Comparison of ENCODE assay signal across 15 cellular contexts in the genomic region with DNA sequence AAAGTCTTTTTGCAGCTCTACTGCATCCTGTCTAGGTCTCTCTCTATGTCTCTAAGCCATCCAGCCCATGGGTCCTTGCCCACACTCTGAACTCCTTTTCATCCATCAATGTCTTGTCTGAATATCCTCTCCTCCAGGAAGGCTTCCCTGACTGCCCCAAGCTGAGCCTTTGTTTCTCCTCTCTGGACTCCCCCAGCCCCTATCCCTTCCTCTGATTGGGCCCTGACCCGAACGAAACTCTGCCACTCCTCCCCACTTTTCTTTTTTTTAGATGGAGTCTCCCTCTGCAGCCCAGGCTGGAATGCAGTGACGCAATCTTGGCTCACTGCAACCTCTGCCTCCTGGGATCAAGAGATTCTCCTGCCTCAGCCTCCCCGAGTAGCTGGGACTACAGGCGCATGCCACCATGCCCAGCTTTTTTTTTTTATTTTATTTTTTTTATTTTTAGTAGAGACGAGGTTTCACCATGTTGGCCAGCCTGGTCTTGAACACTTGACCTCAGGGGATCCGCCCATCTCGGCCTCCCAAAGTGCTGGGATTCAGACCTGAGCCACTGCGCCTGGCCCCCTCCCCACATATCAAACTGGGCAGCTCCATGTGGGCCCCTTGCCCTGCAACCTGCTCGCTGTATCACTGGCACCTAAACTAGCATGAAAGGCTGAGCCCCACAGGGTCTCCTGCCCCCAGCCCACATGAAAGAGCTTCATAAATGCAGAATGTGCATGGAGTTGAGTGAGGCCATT. TPM values are rescaled to one million over a fixed set of nuclear protein-coding genes. Genes with fewer than 3 reads are reported as not detected.
DNase-seq lines count a peak whose midpoint lies in the region; ATAC-seq, FAIRE-seq and TF ChIP-seq lines count a peak whose summit lies in the region.
"Had no signal": no experiment of that assay in that cellular context is flagged by ENCODE, and none has a peak within 500 bp of the region (broad histone marks: within the 10 kb centered on the region; RNA-seq: fewer than 3 reads in every experiment).

No MANE protein-coding gene starts in this region.

- H2BK15ac ChIP-seq in H9 (ENCODE audit: low read depth, low read length): no peak overlapping the region

- no peak overlapping the region for H2BK120ac ChIP-seq in H9 (ENCODE audit: low read depth, low read length, poor library complexity, severe bottlenecking)

- peaks cover 19 to 26% of the 10 kb centered on the region in 2 experiments for H3K4me1 Mint-ChIP-seq in H9
- peaks cover 5 to 15% (median 12%) of the 10 kb centered on the region in 7 donors for H3K4me1 Mint-ChIP-seq in naive thymus-derived CD4-positive, alpha-beta T cell

- intact Hi-C loops in K562 (cut with micrococcal nuclease): no loop called here
- intact Hi-C loops in naive thymus-derived CD4-positive, alpha-beta T cell (cut with micrococcal nuclease): loop anchor here in 1 of 2 donors (1.0 kb wide), 1 partner anchor 30 kb away; a partner anchor contains a TSS

- no peak overlapping the region for H3K4me3 ChIP-seq in K562
- no peak overlapping the region for H3K4me3 ChIP-seq in naive thymus-derived CD4-positive, alpha-beta T cell (ENCODE audit: low read length)

- no peak overlapping the region for H3T11ph ChIP-seq in H9 (ENCODE audit: low read length)

- peaks cover 0 to 5% (median 2%) of the 10 kb centered on the region in 3 experiments; a peak in 3 of 7 replicates for H3K36me3 Mint-ChIP-seq in H9 (ENCODE audit: insufficient read depth in 1 of 3, low read depth in 3 of 3)
- H3K36me3 Mint-ChIP-seq in naive thymus-derived CD4-positive, alpha-beta T cell: peaks cover 0 to 5% (median 4%) of the 10 kb centered on the region in 5 donors

- no peak overlapping the region for H3K56ac ChIP-seq in H9 (ENCODE audit: insufficient read length, low read depth, low read length)

- H4K91ac ChIP-seq in H9 (ENCODE audit: insufficient read length, low read depth, low read length): no peak overlapping the region

- TF ChIP-seq RAD21 in K562 (CRISPR knock-in tag; conservative IDR thresholded peaks at IDR 0.05 in 1 of 2, IDR thresholded peaks at IDR 0.05 in 1 of 2): no peak

- in situ Hi-C loops in K562 (cut with MboI): no loop called here

- no peak overlapping the region for H3K23ac ChIP-seq in H9 (ENCODE audit: insufficient read length, low read depth, low read length)

- H4K5ac ChIP-seq in H9 (ENCODE audit: insufficient read length, low read depth, low read length): no peak overlapping the region

- H2AK5ac ChIP-seq in H9 (ENCODE audit: insufficient read length, low read length): no peak overlapping the region

- no peak overlapping the region for H4K8ac ChIP-seq in H9 (replicated peaks; ENCODE audit: insufficient read length, low read depth, low read length)

- CTCF ChIA-PET in K562 (lab: Yijun Ruan, JAX; ENCODE audit: low intra/inter-chr PET ratio): no interaction called here
- CTCF ChIA-PET in naive thymus-derived CD4-positive, alpha-beta T cell (lab: Charles Lee): interaction anchor here (0.6 to 0.8 kb wide), 3 partner anchors 10 to 225 kb away, joined by 4 to 7 read pairs (median 4); no protein-coding TSS in a partner anchor

- H3K9me3 Mint-ChIP-seq in H9: no peaks in the 10 kb centered on the region; a peak in 1 of 5 replicates
- peaks cover 0 to 12% (median 3%) of the 10 kb centered on the region in 11 donors for H3K9me3 Mint-ChIP-seq in naive thymus-derived CD4-positive, alpha-beta T cell

- WGBS in H9 (ENCODE audit: extremely low coverage, insufficient read length, low lambda C conversion rate): no CpG with 5 or more reads among the region's 10 CpGs
- WGBS in K562 (ENCODE audit: insufficient coverage, low coverage, missing lambda C conversion rate): under 1% methylated on average over 10 of the region's 10 CpGs

- no peak overlapping the region for H3K4ac ChIP-seq in H9 (ENCODE audit: low read depth, low read length)

- no TSS peak for BruUV-seq in K562 (replicated peaks; lab: Mats Ljungman, UMichigan)

- H3K27ac Mint-ChIP-seq in H9: peak overlapping the region in 2 of 3 experiments; percentile 12 to 56; a peak in 5 of 7 replicates
- peak overlapping the region in 1 of 9 donors; percentile 12 for H3K27ac Mint-ChIP-seq in naive thymus-derived CD4-positive, alpha-beta T cell

- H3K27ac ChIP-seq in 22Rv1 (peak overlapping the region; percentile 85), H9 (ENCODE audit: insufficient read length, low read depth, low read length) (no peak overlapping the region), K562 (ENCODE audit: extremely low read depth, low read depth, low read length) (no peak overlapping the region)
- H3K27ac ChIP-seq in naive thymus-derived CD4-positive, alpha-beta T cell (ENCODE audit: low read depth, low read length): no peak overlapping the region
- H3K27ac ChIP-seq: left ventricle myocardium inferior, vagina had no signal

- DNase-seq in H9 (peak; percentile 76), K562 (ENCODE audit: extremely low read depth in 1 of 4, low spot score in 3 of 4) (no peak), NCI-H226 (no peak)
- no peak for DNase-seq in naive thymus-derived CD4-positive, alpha-beta T cell
- no peak for DNase-seq in stimulated activated CD4-positive, alpha-beta T cell treated with anti-CD3 and anti-CD28 coated beads, Interleukin-1b, Interleukin-23, amount 100 ng/mL, for 48 hours
- DNase-seq: DMS 273 treated with DMSO at 0.1 percent for 48 hours, NCI-H187 treated with DMSO at 0.1 percent for 48 hours, NCI-H524 treated with DMSO at 0.1 percent for 48 hours, PC-3 had no signal

- ATAC-seq in K562 (no peak), HG03097 (IDR thresholded peaks at IDR 0.05; ENCODE audit: low FRiP score, unreplicated experiment) (no peak), HG03159 (IDR thresholded peaks at IDR 0.05; ENCODE audit: unreplicated experiment) (no peak)
- ATAC-seq in naive thymus-derived CD4-positive, alpha-beta T cell: no peak

- TF ChIP-seq EP300 in K562 (IDR thresholded peaks at IDR 0.05; ENCODE audit: low read length): no peak

- H3K4me1 ChIP-seq in H9 (ENCODE audit: insufficient read depth, low read length) (peaks cover 4% of the 10 kb centered on the region; the same call in 1 of the 2 replicates), K562 (replicated peaks in 1 of 2; ENCODE audit: control insufficient read depth in 2 of 2, insufficient read depth in 2 of 2, low read length in 2 of 2) (peaks cover 0 to 24% of the 10 kb centered on the region in 2 experiments; a peak in 3 of 5 replicates)
- peaks cover 0 to 3% of the 10 kb centered on the region in 2 donors for H3K4me1 ChIP-seq in naive thymus-derived CD4-positive, alpha-beta T cell (ENCODE audit: control insufficient read depth in 2 of 2, insufficient read depth in 2 of 2, low read length in 2 of 2)

- H3K79me2 ChIP-seq in H9 (ENCODE audit: insufficient read depth, low read length): peaks cover 11% of the 10 kb centered on the region
- H3K79me2 ChIP-seq in K562 (ENCODE audit: control insufficient read depth, insufficient read depth, low read length): no peaks in the 10 kb centered on the region

- no peak overlapping the region for H3K9ac ChIP-seq in H9 (ENCODE audit: extremely low read depth, insufficient read length, low read length)
- no peak overlapping the region for H3K9ac ChIP-seq in K562 (ENCODE audit: insufficient read depth in 1 of 2, low read depth in 2 of 2, low read length in 2 of 2)

- H3K27me3 ChIP-seq in H9 (ENCODE audit: insufficient read depth, low read length) (no peaks in the 10 kb centered on the region), K562 (ENCODE audit: control insufficient read depth in 2 of 2, insufficient read depth in 2 of 2, low read length in 2 of 2) (peaks cover 3 to 25% of the 10 kb centered on the region in 2 experiments; a peak in 4 of 5 replicates)
- peaks cover 0 to 16% of the 10 kb centered on the region in 2 donors for H3K27me3 ChIP-seq in naive thymus-derived CD4-positive, alpha-beta T cell (ENCODE audit: control insufficient read depth in 2 of 2, insufficient read depth in 2 of 2, low read length in 2 of 2)

- POLR2A ChIA-PET in K562 (lab: Yijun Ruan, JAX): interaction anchor here (0.7 kb wide), 1 partner anchor 84 kb away, joined by 3 read pairs; no protein-coding TSS in a partner anchor
- POLR2A ChIA-PET in naive thymus-derived CD4-positive, alpha-beta T cell (lab: Charles Lee): no interaction called here

- no peak overlapping the region for H3K14ac ChIP-seq in H9 (ENCODE audit: insufficient read depth, low read length)

- H3K27me3 Mint-ChIP-seq in H9 (ENCODE audit: low read depth): no peaks in the 10 kb centered on the region; the same call in none of the 2 replicates
- peaks cover 55 to 70% (median 60%) of the 10 kb centered on the region in 5 donors for H3K27me3 Mint-ChIP-seq in naive thymus-derived CD4-positive, alpha-beta T cell

- no peaks in the 10 kb centered on the region for H4K20me1 ChIP-seq in H9 (ENCODE audit: control insufficient read depth, insufficient read depth, insufficient read length)
- H4K20me1 ChIP-seq in K562 (replicated peaks; ENCODE audit: control insufficient read depth, insufficient read depth, low read length): peaks cover 14% of the 10 kb centered on the region; the same call in 1 of the 2 replicates

- no peak for TF ChIP-seq CTCF in 22Rv1 (IDR thresholded peaks at IDR 0.05)
- TF ChIP-seq CTCF in H9 (conservative IDR thresholded peaks at IDR 0.05): no peak
- TF ChIP-seq CTCF in K562 (IDR thresholded peaks at IDR 0.05 in 2 of 3, conservative IDR thresholded peaks at IDR 0.05 in 1 of 3; ENCODE audit: insufficient read depth in 2 of 3, low read depth in 1 of 3, low read length in 3 of 3): no peak

- H3K79me1 ChIP-seq in H9 (ENCODE audit: insufficient read depth, low read depth, low read length, poor library complexity, severe bottlenecking): no peaks in the 10 kb centered on the region

- H3K18ac ChIP-seq in H9 (ENCODE audit: insufficient read length, low read depth, low read length): no peak overlapping the region

- H3K4me3 Mint-ChIP-seq in H9: peak overlapping the region; percentile 88 to 100
- peak overlapping the region in 9 of 10 donors; percentile 4 to 77 (median 56) for H3K4me3 Mint-ChIP-seq in naive thymus-derived CD4-positive, alpha-beta T cell

- H3K4me2 ChIP-seq in H9 (ENCODE audit: insufficient read depth, insufficient read length, low read length) (peak overlapping the region; percentile 60), K562 (ENCODE audit: insufficient read depth, low read length) (no peak overlapping the region)

- H3K9me1 ChIP-seq in K562 (ENCODE audit: control insufficient read depth, insufficient read depth, low read length): no peaks in the 10 kb centered on the region

- no peak overlapping the region for H2BK12ac ChIP-seq in H9 (ENCODE audit: insufficient read length, low read depth, low read length)

- FAIRE-seq in K562 (lab: Jason Lieb, UNC): no peak
- FAIRE-seq: colon had no signal

- peaks cover 19% of the 10 kb centered on the region for H3K23me2 ChIP-seq in H9 (ENCODE audit: insufficient read length, low read depth, low read length, poor library complexity, severe bottlenecking)

- H2BK5ac ChIP-seq in H9 (ENCODE audit: insufficient read length, low read length): no peak overlapping the region

- H3K36me3 ChIP-seq in K562 (ENCODE audit: control insufficient read depth, insufficient read depth, low read length): no peaks in the 10 kb centered on the region
- H3K36me3 ChIP-seq in naive thymus-derived CD4-positive, alpha-beta T cell (ENCODE audit: control insufficient read depth in 2 of 3, insufficient read depth in 3 of 3, low read length in 3 of 3): no peaks in the 10 kb centered on the region
- H3K36me3 ChIP-seq: left ventricle myocardium inferior, vagina had no signal

- no peaks in the 10 kb centered on the region for H3K9me3 ChIP-seq in H9 (ENCODE audit: control insufficient read depth, low read depth, low read length)
- H3K9me3 ChIP-seq in K562 (replicated peaks; ENCODE audit: control insufficient read depth, insufficient read depth, low read depth, low read length): no peaks in the 10 kb centered on the region
- H3K9me3 ChIP-seq in naive thymus-derived CD4-positive, alpha-beta T cell (ENCODE audit: control insufficient read depth in 2 of 3, low read length in 3 of 3): no peaks in the 10 kb centered on the region
- H3K9me3 ChIP-seq: left ventricle myocardium inferior, vagina had no signal

- no peak for TF ChIP-seq POLR2A in K562 (conservative IDR thresholded peaks at IDR 0.05)

- H2AFZ ChIP-seq in H9 (ENCODE audit: low read length) (no peak overlapping the region), K562 (ENCODE audit: low read depth, low read length) (no peak overlapping the region)

- H2BK20ac ChIP-seq in H9 (ENCODE audit: low read depth, low read length, poor library complexity, severe bottlenecking): no peak overlapping the region

RNA-seq across cellular contexts. Expression of a gene that starts 0.9 kb away (rescaled TPM):
- total RNA-seq in H9 (2021): 21.6 and 22.2 TPM in 2 replicates
- 5.0 and 12.3 TPM in 2 replicates for total RNA-seq in K562 (2011; cell fraction: chromatin; rRNA removed; ENCODE audit: low replicate concordance)
- total RNA-seq in K562 (2011; cell fraction: nucleolus; rRNA removed): 2.5 and 5.7 TPM in 2 replicates
- 2.9 and 4.6 TPM in 2 replicates for total RNA-seq in K562 (2011; cell fraction: nucleoplasm; rRNA removed)
- total RNA-seq in K562 (2014; rRNA removed): 0.24 and 0.27 TPM in 2 replicates
- total RNA-seq in K562 (2014; rRNA removed; fragmentation: Illumina TruSeq; extraction: Trizol): 0.18 and 0.19 TPM in 2 replicates
- 0.15 and 0.25 TPM in 2 replicates for total RNA-seq in K562 (2015; rRNA removed; fragmentation: Illumina TruSeq; extraction: Trizol)
- 0.13 and 0.38 TPM in 2 replicates for total RNA-seq in K562 (2021)
- 0.34 and 1.0 TPM in 2 replicates for polyA plus RNA-seq in K562 (2011; rRNA removed)
- polyA plus RNA-seq in K562 (2011; cell fraction: cytosol; rRNA removed): 0.24 and 0.81 TPM in 2 replicates
- 1.5 and 8.3 TPM in 2 replicates for polyA plus RNA-seq in K562 (2011; cell fraction: nucleus; rRNA removed)
- 0.28 and 0.66 TPM in 2 replicates for polyA plus RNA-seq in K562 (2012)
- polyA plus RNA-seq in K562 (2014; fragmentation: Illumina TruSeq; extraction: Trizol): 0.28 and 0.31 TPM in 2 replicates
- polyA plus RNA-seq in K562 (2014; fragmentation: Nextera tagmentation; extraction: Ambion mirVana): under 1 TPM; 0.03 to 0.04 TPM
- polyA plus RNA-seq in K562 (2014; rRNA removed): 0.16 and 0.20 TPM in 2 replicates
- 0.63 and 1.4 TPM in 2 replicates for polyA minus RNA-seq in K562 (2011; rRNA and poly(A)+ RNA removed)
- polyA minus RNA-seq in K562 (2011; cell fraction: cytosol; rRNA and poly(A)+ RNA removed): 0.27 and 0.95 TPM in 2 replicates
- 1.1 and 2.3 TPM in 2 replicates for polyA minus RNA-seq in K562 (2011; cell fraction: nucleus; rRNA and poly(A)+ RNA removed)
- total RNA-seq in naive thymus-derived CD4-positive, alpha-beta T cell: under 1 TPM in 4 of 5 experiments, not detected in 1; 0.03 to 0.30 (median 0.11) TPM
- under 1 TPM; 0.02 to 0.04 TPM for polyA plus RNA-seq in naive thymus-derived CD4-positive, alpha-beta T cell
- total RNA-seq: PC-3 had no signal

RNA-seq across cellular contexts. Expression of a gene that starts 30.3 kb away (rescaled TPM):
- total RNA-seq in H9 (2021) (158 and 160 TPM in 2 replicates), K562 (2014; rRNA removed) (23.0 and 36.9 TPM in 2 replicates), K562 (2014; rRNA removed; fragmentation: Illumina TruSeq; extraction: Trizol) (3.0 and 5.3 TPM in 2 replicates), K562 (2015; rRNA removed; fragmentation: Illumina TruSeq; extraction: Trizol) (9.5 and 11.0 TPM in 2 replicates), K562 (2021) (79.8 and 81.0 TPM in 2 replicates)
- 19.7 and 56.1 TPM in 2 replicates for total RNA-seq in K562 (2011; cell fraction: chromatin; rRNA removed; ENCODE audit: low replicate concordance)
- total RNA-seq in K562 (2011; cell fraction: nucleolus; rRNA removed): 33.4 and 40.5 TPM in 2 replicates
- total RNA-seq in K562 (2011; cell fraction: nucleoplasm; rRNA removed): 34.0 and 46.6 TPM in 2 replicates
- polyA plus RNA-seq in K562 (2011; rRNA removed) (5.9 and 18.2 TPM in 2 replicates), K562 (2014; fragmentation: Illumina TruSeq; extraction: Trizol) (33.0 and 48.4 TPM in 2 replicates), K562 (2014; fragmentation: Nextera tagmentation; extraction: Ambion mirVana) (1 to 10 TPM; 2.0 to 3.0 TPM), K562 (2014; rRNA removed) (12.2 and 13.9 TPM in 2 replicates)
- 11.0 and 28.6 TPM in 2 replicates for polyA plus RNA-seq in K562 (2011; cell fraction: cytosol; rRNA removed)
- 17.9 and 37.4 TPM in 2 replicates for polyA plus RNA-seq in K562 (2011; cell fraction: nucleus; rRNA removed)
- polyA plus RNA-seq in K562 (2012): 85.3 and 93.8 TPM in 2 replicates
- 12.8 and 15.3 TPM in 2 replicates for polyA minus RNA-seq in K562 (2011; rRNA and poly(A)+ RNA removed)
- 65.8 and 95.4 TPM in 2 replicates for polyA minus RNA-seq in K562 (2011; cell fraction: cytosol; rRNA and poly(A)+ RNA removed)
- 15.6 and 19.3 TPM in 2 replicates for polyA minus RNA-seq in K562 (2011; cell fraction: nucleus; rRNA and poly(A)+ RNA removed)
- total RNA-seq in naive thymus-derived CD4-positive, alpha-beta T cell: 10 to 100 TPM; 28.6 to 73.8 (median 52.5) TPM
- polyA plus RNA-seq in naive thymus-derived CD4-positive, alpha-beta T cell: 10 to 100 TPM; 21.9 to 48.4 TPM
